8 cellular contexts compared by ENCODE assay signal in genomic region chr5:168851902-168852321, GRCh38.
DNase-seq lines count a peak whose midpoint lies in the region; ATAC-seq and TF ChIP-seq lines count a peak whose summit lies in the region.

No MANE protein-coding gene starts in this region.

- peak; percentile 9 for DNase-seq in NCI-H510A treated with DMSO at 0.1 percent for 48 hours (lab: John Stamatoyannopoulos, UW)
- DNase-seq in NCI-H510A (lab: John Stamatoyannopoulos, UW) = no peak
- DNase-seq in activated naive CD8-positive, alpha-beta T cell treated with anti-CD3 and anti-CD28 coated beads for 36 hours = peak; percentile 25
- no peak for DNase-seq in NCI-H82 (lab: John Stamatoyannopoulos, UW)
- DNase-seq in medulla oblongata (ENCODE audit: extremely low spot score) = no peak
- no peak for DNase-seq in NCI-H2029 treated with DMSO at 0.1 percent for 48 hours (lab: John Stamatoyannopoulos, UW)

- peak overlapping the region; percentile 70 for H3K27ac Mint-ChIP-seq in activated naive CD8-positive, alpha-beta T cell treated with anti-CD3 and anti-CD28 coated beads for 36 hours

- H3K36me3 Mint-ChIP-seq in activated naive CD8-positive, alpha-beta T cell treated with anti-CD3 and anti-CD28 coated beads for 36 hours = no peaks in the 10 kb centered on the region

- H3K9ac ChIP-seq in parathyroid adenoma = no peak overlapping the region

- peak; percentile 96 for ATAC-seq in HG03342 (IDR thresholded peaks at IDR 0.05; ENCODE audit: unreplicated experiment)

- peak overlapping the region; percentile 75 for H3K27ac ChIP-seq in parathyroid adenoma

- TF ChIP-seq CTCF in parathyroid adenoma (IDR thresholded peaks at IDR 0.05) = no peak

- no peaks in the 10 kb centered on the region for H3K36me3 ChIP-seq in parathyroid adenoma (ENCODE audit: control insufficient read depth, insufficient read depth, low read length)

- no peaks in the 10 kb centered on the region for H3K9me3 Mint-ChIP-seq in activated naive CD8-positive, alpha-beta T cell treated with anti-CD3 and anti-CD28 coated beads for 36 hours

- H3K4me1 Mint-ChIP-seq in activated naive CD8-positive, alpha-beta T cell treated with anti-CD3 and anti-CD28 coated beads for 36 hours = peaks cover 17% of the 10 kb centered on the region

- peaks cover 15% of the 10 kb centered on the region for H3K79me2 ChIP-seq in parathyroid adenoma

- H3K27me3 Mint-ChIP-seq in activated naive CD8-positive, alpha-beta T cell treated with anti-CD3 and anti-CD28 coated beads for 36 hours = peaks cover 43% of the 10 kb centered on the region

- H3K4me3 Mint-ChIP-seq in activated naive CD8-positive, alpha-beta T cell treated with anti-CD3 and anti-CD28 coated beads for 36 hours = peak overlapping the region; percentile 3

- H3K4me1 ChIP-seq in parathyroid adenoma = peaks cover 30% of the 10 kb centered on the region

- peak overlapping the region; percentile 37 for H3K4me3 ChIP-seq in parathyroid adenoma (ENCODE audit: low read depth, low read length)

- no peaks in the 10 kb centered on the region for H3K9me3 ChIP-seq in parathyroid adenoma (ENCODE audit: control insufficient read depth, low read length)

- peak overlapping the region; percentile 34 for H2AFZ ChIP-seq in parathyroid adenoma

- no peaks in the 10 kb centered on the region for H3K27me3 ChIP-seq in parathyroid adenoma (ENCODE audit: control insufficient read depth, insufficient read depth, low read length)

- H3K4me2 ChIP-seq in parathyroid adenoma (ENCODE audit: low read length) = peak overlapping the region; percentile 69

Comparison
In these comparisons a context has a peak if more than half of its experiments do, and no peak if none do; other contexts are left out.
1. DNase-seq: peak in NCI-H510A treated with DMSO at 0.1 percent for 48 hours (single experiment) and activated naive CD8-positive, alpha-beta T cell treated with anti-CD3 and anti-CD28 coated beads for 36 hours (single experiment); none in NCI-H510A (single experiment), NCI-H82 (single experiment), medulla oblongata (single experiment) and NCI-H2029 treated with DMSO at 0.1 percent for 48 hours (single experiment).